ENCODE assay signal across 29 cellular contexts in genomic region chr2:103815732-103816131, GRCh38.
"Had no signal": no experiment of that assay in that cellular context is flagged by ENCODE, and none has a peak within 500 bp of the region (broad histone marks: within the 10 kb centered on the region; RNA-seq: fewer than 3 reads in every experiment).

No MANE protein-coding gene starts in this region.

- H3K9ac ChIP-seq: parathyroid adenoma had no signal

- H3K27ac ChIP-seq: neutrophil, parathyroid adenoma, psoas muscle, skin epidermis, spleen, suprapubic skin, testis, tibial artery, transverse colon, upper lobe of right lung, uterus had no signal

- H3K9me3 ChIP-seq: neutrophil, psoas muscle, spleen, suprapubic skin, testis, tibial artery, transverse colon, upper lobe of right lung, uterus had no signal

- H3K36me3 ChIP-seq: neutrophil, spleen, suprapubic skin, tibial artery, transverse colon, upper lobe of right lung, uterus had no signal

- H3K4me2 ChIP-seq: smooth muscle cell had no signal

- ATAC-seq: naive thymus-derived CD8-positive, alpha-beta T cell; natural killer cell treated with Interleukin-12 subunit alpha and Interleukin-12 subunit beta and Interleukin-15 and Interleukin-18, amount 100 ng/mL, for 72 hours; psoas muscle; right cardiac atrium; sciatic nerve; stimulated activated memory B cell treated with anti-CD40 and anti-IgM and Interleukin-4, amounts not matched to agents 10 μg/mL and 1 μg/mL and 100 μg/mL, for 72 hours; stimulated activated naive CD8-positive, alpha-beta T cell treated with anti-CD3 and anti-CD28 coated beads, Interleukin-15, amount 100 ng/mL, for 72 hours; stimulated activated naive CD8-positive, alpha-beta T cell treated with anti-CD3 and anti-CD28 coated beads, Interleukin-15, Interleukin-2, amounts not matched to agents 100 U/mL and 50 U/mL, for 24 hours; upper lobe of right lung had no signal

- DNase-seq: naive thymus-derived CD8-positive, alpha-beta T cell; nephron progenitor cell; nucleus accumbens; posterior cingulate gyrus; psoas muscle; right cardiac atrium; spleen; stimulated activated CD4-positive, alpha-beta T cell treated with anti-CD3 and anti-CD28 coated beads, Interleukin-12 subunit alpha, Interleukin-12 subunit beta, amount 100 ng/mL, for 4 hours; stimulated activated CD4-positive, alpha-beta T cell treated with anti-CD3 and anti-CD28 coated beads, Interleukin-1b, Interleukin-23, amount 100 ng/mL, for 48 hours; stimulated activated CD4-positive, alpha-beta T cell treated with anti-CD3 and anti-CD28 coated beads, Interleukin-4, amount 100 ng/mL, for 1 hour; stimulated activated CD4-positive, alpha-beta T cell treated with anti-CD3 and anti-CD28 coated beads, Interleukin-4, amount 100 ng/mL, for 4 hours; stimulated activated CD8-positive, alpha-beta memory T cell treated with anti-CD3 and anti-CD28 coated beads, Interleukin-4, amount 100 ng/mL, for 48 hours; stimulated activated naive CD4-positive, alpha-beta T cell; stimulated activated naive CD8-positive, alpha-beta T cell treated with anti-CD3 and anti-CD28 coated beads, Interleukin-15, amount 100 ng/mL, for 72 hours; stimulated activated naive CD8-positive, alpha-beta T cell treated with anti-CD3 and anti-CD28 coated beads, Interleukin-15, Interleukin-2, amounts not matched to agents 100 U/mL and 50 U/mL, for 24 hours; substantia nigra; testis; tibial artery; transverse colon; upper lobe of right lung; uterus had no signal

- H3K27me3 ChIP-seq: neutrophil, spleen, suprapubic skin, testis, tibial artery, transverse colon, upper lobe of right lung, uterus had no signal

- H2AFZ ChIP-seq: parathyroid adenoma had no signal

- H3K4me1 ChIP-seq: parathyroid adenoma, psoas muscle, spleen, suprapubic skin, testis, tibial artery, transverse colon, upper lobe of right lung, uterus had no signal

- H3K79me2 ChIP-seq: parathyroid adenoma had no signal

- H3K4me3 ChIP-seq: psoas muscle, skin epidermis, smooth muscle cell, spleen, suprapubic skin, testis, tibial artery, transverse colon, upper lobe of right lung, uterus had no signal
